Comparison of ENCODE assay signal across 1 cellular context in the genomic region with DNA sequence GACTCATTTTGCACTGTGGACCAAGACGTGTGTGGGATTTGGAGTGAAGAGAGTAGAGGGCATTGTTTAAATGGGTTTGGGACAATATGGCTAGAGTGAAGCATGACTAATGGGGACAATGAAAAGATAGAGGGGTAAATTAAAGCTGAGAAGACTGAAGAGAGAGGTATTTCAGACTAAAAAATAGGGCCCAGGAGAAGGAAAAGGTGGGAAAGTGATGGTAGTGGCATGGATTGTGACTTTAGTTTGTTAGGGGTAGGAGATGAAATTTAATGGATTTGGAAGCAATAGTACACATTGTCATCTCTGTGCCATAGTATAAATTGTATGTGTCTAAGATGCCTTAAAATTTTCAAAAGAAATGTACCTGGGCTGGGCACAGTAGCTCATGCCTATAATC.
TF ChIP-seq lines count a peak whose summit lies in the region.

No MANE protein-coding gene starts in this region.

TF ChIP-seq in WTC11, 78 proteins besides CTCF, POLR2A, EP300 and RAD21 (continued from another document):
- TF ChIP-seq, protein P1, sequence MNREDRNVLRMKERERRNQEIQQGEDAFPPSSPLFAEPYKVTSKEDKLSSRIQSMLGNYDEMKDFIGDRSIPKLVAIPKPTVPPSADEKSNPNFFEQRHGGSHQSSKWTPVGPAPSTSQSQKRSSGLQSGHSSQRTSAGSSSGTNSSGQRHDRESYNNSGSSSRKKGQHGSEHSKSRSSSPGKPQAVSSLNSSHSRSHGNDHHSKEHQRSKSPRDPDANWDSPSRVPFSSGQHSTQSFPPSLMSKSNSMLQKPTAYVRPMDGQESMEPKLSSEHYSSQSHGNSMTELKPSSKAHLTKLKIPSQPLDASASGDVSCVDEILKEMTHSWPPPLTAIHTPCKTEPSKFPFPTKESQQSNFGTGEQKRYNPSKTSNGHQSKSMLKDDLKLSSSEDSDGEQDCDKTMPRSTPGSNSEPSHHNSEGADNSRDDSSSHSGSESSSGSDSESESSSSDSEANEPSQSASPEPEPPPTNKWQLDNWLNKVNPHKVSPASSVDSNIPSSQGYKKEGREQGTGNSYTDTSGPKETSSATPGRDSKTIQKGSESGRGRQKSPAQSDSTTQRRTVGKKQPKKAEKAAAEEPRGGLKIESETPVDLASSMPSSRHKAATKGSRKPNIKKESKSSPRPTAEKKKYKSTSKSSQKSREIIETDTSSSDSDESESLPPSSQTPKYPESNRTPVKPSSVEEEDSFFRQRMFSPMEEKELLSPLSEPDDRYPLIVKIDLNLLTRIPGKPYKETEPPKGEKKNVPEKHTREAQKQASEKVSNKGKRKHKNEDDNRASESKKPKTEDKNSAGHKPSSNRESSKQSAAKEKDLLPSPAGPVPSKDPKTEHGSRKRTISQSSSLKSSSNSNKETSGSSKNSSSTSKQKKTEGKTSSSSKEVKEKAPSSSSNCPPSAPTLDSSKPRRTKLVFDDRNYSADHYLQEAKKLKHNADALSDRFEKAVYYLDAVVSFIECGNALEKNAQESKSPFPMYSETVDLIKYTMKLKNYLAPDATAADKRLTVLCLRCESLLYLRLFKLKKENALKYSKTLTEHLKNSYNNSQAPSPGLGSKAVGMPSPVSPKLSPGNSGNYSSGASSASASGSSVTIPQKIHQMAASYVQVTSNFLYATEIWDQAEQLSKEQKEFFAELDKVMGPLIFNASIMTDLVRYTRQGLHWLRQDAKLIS (CRISPR knock-in tag; IDR thresholded peaks at IDR 0.05; ENCODE audit: borderline replicate concordance): no peak
- TF ChIP-seq RELA (CRISPR knock-in tag; IDR thresholded peaks at IDR 0.05; ENCODE audit: borderline replicate concordance) (no peak), ZNF396 (CRISPR knock-in tag; IDR thresholded peaks at IDR 0.05; ENCODE audit: borderline replicate concordance) (no peak), JAZF1 (CRISPR knock-in tag; IDR thresholded peaks at IDR 0.05) (no peak), TP53 (CRISPR knock-in tag; IDR thresholded peaks at IDR 0.05) (no peak), NFE2L1 (CRISPR knock-in tag; IDR thresholded peaks at IDR 0.05) (no peak), ZNF219 (CRISPR knock-in tag; IDR thresholded peaks at IDR 0.05; ENCODE audit: borderline replicate concordance) (no peak), ZNF232 (CRISPR knock-in tag; IDR thresholded peaks at IDR 0.05) (no peak)
- TF ChIP-seq, protein P2, sequence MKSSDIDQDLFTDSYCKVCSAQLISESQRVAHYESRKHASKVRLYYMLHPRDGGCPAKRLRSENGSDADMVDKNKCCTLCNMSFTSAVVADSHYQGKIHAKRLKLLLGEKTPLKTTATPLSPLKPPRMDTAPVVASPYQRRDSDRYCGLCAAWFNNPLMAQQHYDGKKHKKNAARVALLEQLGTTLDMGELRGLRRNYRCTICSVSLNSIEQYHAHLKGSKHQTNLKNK (CRISPR knock-in tag; IDR thresholded peaks at IDR 0.05): no peak
- TF ChIP-seq, protein P3, sequence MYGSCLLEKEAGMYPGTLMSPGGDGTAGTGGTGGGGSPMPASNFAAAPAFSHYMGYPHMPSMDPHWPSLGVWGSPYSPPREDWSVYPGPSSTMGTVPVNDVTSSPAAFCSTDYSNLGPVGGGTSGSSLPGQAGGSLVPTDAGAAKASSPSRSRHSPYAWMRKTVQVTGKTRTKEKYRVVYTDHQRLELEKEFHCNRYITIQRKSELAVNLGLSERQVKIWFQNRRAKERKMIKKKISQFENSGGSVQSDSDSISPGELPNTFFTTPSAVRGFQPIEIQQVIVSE (CRISPR knock-in tag; IDR thresholded peaks at IDR 0.05; ENCODE audit: borderline replicate concordance): no peak
- TF ChIP-seq, protein P4, sequence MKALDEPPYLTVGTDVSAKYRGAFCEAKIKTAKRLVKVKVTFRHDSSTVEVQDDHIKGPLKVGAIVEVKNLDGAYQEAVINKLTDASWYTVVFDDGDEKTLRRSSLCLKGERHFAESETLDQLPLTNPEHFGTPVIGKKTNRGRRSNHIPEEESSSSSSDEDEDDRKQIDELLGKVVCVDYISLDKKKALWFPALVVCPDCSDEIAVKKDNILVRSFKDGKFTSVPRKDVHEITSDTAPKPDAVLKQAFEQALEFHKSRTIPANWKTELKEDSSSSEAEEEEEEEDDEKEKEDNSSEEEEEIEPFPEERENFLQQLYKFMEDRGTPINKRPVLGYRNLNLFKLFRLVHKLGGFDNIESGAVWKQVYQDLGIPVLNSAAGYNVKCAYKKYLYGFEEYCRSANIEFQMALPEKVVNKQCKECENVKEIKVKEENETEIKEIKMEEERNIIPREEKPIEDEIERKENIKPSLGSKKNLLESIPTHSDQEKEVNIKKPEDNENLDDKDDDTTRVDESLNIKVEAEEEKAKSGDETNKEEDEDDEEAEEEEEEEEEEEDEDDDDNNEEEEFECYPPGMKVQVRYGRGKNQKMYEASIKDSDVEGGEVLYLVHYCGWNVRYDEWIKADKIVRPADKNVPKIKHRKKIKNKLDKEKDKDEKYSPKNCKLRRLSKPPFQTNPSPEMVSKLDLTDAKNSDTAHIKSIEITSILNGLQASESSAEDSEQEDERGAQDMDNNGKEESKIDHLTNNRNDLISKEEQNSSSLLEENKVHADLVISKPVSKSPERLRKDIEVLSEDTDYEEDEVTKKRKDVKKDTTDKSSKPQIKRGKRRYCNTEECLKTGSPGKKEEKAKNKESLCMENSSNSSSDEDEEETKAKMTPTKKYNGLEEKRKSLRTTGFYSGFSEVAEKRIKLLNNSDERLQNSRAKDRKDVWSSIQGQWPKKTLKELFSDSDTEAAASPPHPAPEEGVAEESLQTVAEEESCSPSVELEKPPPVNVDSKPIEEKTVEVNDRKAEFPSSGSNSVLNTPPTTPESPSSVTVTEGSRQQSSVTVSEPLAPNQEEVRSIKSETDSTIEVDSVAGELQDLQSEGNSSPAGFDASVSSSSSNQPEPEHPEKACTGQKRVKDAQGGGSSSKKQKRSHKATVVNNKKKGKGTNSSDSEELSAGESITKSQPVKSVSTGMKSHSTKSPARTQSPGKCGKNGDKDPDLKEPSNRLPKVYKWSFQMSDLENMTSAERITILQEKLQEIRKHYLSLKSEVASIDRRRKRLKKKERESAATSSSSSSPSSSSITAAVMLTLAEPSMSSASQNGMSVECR (CRISPR knock-in tag; IDR thresholded peaks at IDR 0.05; ENCODE audit: borderline replicate concordance): no peak
- TF ChIP-seq, protein P5, sequence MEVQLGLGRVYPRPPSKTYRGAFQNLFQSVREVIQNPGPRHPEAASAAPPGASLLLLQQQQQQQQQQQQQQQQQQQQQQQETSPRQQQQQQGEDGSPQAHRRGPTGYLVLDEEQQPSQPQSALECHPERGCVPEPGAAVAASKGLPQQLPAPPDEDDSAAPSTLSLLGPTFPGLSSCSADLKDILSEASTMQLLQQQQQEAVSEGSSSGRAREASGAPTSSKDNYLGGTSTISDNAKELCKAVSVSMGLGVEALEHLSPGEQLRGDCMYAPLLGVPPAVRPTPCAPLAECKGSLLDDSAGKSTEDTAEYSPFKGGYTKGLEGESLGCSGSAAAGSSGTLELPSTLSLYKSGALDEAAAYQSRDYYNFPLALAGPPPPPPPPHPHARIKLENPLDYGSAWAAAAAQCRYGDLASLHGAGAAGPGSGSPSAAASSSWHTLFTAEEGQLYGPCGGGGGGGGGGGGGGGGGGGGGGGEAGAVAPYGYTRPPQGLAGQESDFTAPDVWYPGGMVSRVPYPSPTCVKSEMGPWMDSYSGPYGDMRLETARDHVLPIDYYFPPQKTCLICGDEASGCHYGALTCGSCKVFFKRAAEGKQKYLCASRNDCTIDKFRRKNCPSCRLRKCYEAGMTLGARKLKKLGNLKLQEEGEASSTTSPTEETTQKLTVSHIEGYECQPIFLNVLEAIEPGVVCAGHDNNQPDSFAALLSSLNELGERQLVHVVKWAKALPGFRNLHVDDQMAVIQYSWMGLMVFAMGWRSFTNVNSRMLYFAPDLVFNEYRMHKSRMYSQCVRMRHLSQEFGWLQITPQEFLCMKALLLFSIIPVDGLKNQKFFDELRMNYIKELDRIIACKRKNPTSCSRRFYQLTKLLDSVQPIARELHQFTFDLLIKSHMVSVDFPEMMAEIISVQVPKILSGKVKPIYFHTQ (CRISPR knock-in tag; IDR thresholded peaks at IDR 0.05): no peak
